Comparison of ENCODE assay signal across 8 cellular contexts in the genomic region with DNA sequence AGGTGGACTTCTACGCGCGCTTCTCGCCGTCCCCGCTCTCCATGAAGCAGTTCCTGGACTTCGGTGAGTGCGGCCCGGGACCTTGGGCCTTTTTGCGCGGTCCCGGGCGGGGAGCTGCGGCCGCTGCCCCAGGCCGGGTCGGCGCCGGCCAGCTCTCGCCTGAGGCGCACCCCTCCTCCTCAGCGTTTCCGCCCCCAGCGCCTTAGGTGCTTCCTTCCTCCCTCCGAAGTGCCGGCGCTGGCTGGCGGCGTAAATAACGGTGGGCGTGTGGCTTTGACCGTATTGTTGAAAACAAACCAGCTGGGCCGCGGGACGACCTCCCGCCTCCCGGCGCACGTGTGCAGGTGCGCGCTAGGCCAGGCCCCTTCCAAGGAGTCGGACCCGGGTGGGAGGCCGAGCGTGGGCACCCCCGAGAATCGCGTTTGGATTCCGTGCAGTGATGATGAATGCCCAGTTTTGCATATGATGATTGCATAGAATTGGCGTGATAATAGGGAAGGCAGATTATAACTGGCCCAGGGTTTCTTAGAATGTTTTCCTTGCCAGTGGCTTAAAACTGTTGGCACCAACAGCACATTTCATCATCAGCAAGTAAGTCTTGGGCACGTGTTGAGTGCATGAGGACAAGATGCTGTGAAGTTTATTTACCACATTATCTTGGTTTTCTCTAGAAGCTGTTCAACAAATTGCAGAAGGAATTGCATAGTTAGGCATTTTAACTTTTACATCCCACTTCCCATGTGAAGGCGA. TPM values are rescaled to one million over a fixed set of nuclear protein-coding genes. Genes with fewer than 3 reads are reported as not detected.
DNase-seq lines count a peak whose midpoint lies in the region; ATAC-seq and TF ChIP-seq lines count a peak whose summit lies in the region.

No MANE protein-coding gene starts in this region.

- peak overlapping the region; percentile 84 for H3K27ac ChIP-seq in layer of hippocampus (ENCODE audit: low read depth, low read length)

- H3K27me3 ChIP-seq in layer of hippocampus (ENCODE audit: control insufficient read depth, insufficient read depth, low read length) = no peaks in the 10 kb centered on the region

- H3K27me3 Mint-ChIP-seq in WTC11 (ENCODE audit: low read depth) = no peaks in the 10 kb centered on the region
- no peaks in the 10 kb centered on the region for H3K27me3 Mint-ChIP-seq in central memory CD8-positive, alpha-beta T cell

- H3K4me1 Mint-ChIP-seq in WTC11 = peaks cover 69% of the 10 kb centered on the region
- peaks cover 27% of the 10 kb centered on the region for H3K4me1 Mint-ChIP-seq in central memory CD8-positive, alpha-beta T cell

- peak; percentile 68 for ATAC-seq in HG02763 (IDR thresholded peaks at IDR 0.05; ENCODE audit: unreplicated experiment)
- ATAC-seq in WTC11 = peak; percentile 66
- ATAC-seq in central memory CD8-positive, alpha-beta T cell (replicated peaks; ENCODE audit: extremely low read depth, poor library complexity, severe bottlenecking) = peak; percentile 52

- H3K36me3 Mint-ChIP-seq in WTC11 = peaks cover 26% of the 10 kb centered on the region
- H3K36me3 Mint-ChIP-seq in central memory CD8-positive, alpha-beta T cell (ENCODE audit: insufficient read depth) = peaks cover 9% of the 10 kb centered on the region

- POLR2A ChIA-PET in WTC11 (lab: Charles Lee) = interaction anchor here (0.6 to 1.1 kb wide), 2 partner anchors 118 to 301 kb away, joined by 3 to 8 read pairs; no protein-coding TSS in a partner anchor

- H3K4me3 Mint-ChIP-seq in WTC11 = peak overlapping the region; percentile 83
- H3K4me3 Mint-ChIP-seq in central memory CD8-positive, alpha-beta T cell = peak overlapping the region; percentile 89

- no peak for TF ChIP-seq CTCF in WTC11 (IDR thresholded peaks at IDR 0.05)

- CTCF ChIA-PET in WTC11 (lab: Charles Lee) = interaction anchor here (1.2 to 5.0 kb wide), 3 partner anchors 38 to 118 kb away, joined by 3 to 22 read pairs (median 4); no protein-coding TSS in a partner anchor

- DNase-seq in NCI-H2081 (lab: John Stamatoyannopoulos, UW) (peak; percentile 49 to 60), NCI-H2081 treated with DMSO at 0.1 percent for 48 hours (lab: John Stamatoyannopoulos, UW) (no peak), NCI-H146 (lab: John Stamatoyannopoulos, UW) (peak; percentile 77), WTC11 (ENCODE audit: low spot score) (peak; percentile 78)
- DNase-seq in central memory CD8-positive, alpha-beta T cell (ENCODE audit: low spot score in 2 of 2) = peak; percentile 30 to 35
- DNase-seq in stimulated activated CD4-positive, alpha-beta T cell treated with anti-CD3 and anti-CD28 coated beads, Interleukin-4, amount 100 ng/mL, for 1 hour = peak; percentile 62

- peak overlapping the region; percentile 83 for H3K27ac Mint-ChIP-seq in WTC11
- peak overlapping the region; percentile 46 for H3K27ac Mint-ChIP-seq in central memory CD8-positive, alpha-beta T cell (ENCODE audit: low read depth)

- peaks cover 4% of the 10 kb centered on the region; the same call in 1 of the 2 replicates for H3K9me3 Mint-ChIP-seq in WTC11
- H3K9me3 Mint-ChIP-seq in central memory CD8-positive, alpha-beta T cell = no peaks in the 10 kb centered on the region

TF ChIP-seq in WTC11, 78 proteins besides CTCF, POLR2A, EP300 and RAD21 (continues in another document):
- TF ChIP-seq KAT7 (CRISPR knock-in tag; IDR thresholded peaks at IDR 0.05; ENCODE audit: borderline replicate concordance) (peak; percentile 95; the same call in 1 of the 2 replicates), RELA (CRISPR knock-in tag; IDR thresholded peaks at IDR 0.05; ENCODE audit: borderline replicate concordance) (peak; percentile 43; the same call in 1 of the 2 replicates), GABPB1 (CRISPR knock-in tag; IDR thresholded peaks at IDR 0.05) (peak; percentile 79), ELF4 (CRISPR knock-in tag; IDR thresholded peaks at IDR 0.05; ENCODE audit: low read depth) (0 out of 2 replicates have a peak, but pooled peaks have one; percentile 27), IRF2 (CRISPR knock-in tag; IDR thresholded peaks at IDR 0.05; ENCODE audit: borderline replicate concordance, low read depth) (no peak), CBFB (CRISPR knock-in tag; IDR thresholded peaks at IDR 0.05; ENCODE audit: low read depth) (0 out of 2 replicates have a peak, but pooled peaks have one; percentile 67), MYBL2 (CRISPR knock-in tag; IDR thresholded peaks at IDR 0.05) (peak; percentile 17; the same call in 1 of the 2 replicates), HMGA2 (CRISPR knock-in tag; IDR thresholded peaks at IDR 0.05) (no peak), JAZF1 (CRISPR knock-in tag; IDR thresholded peaks at IDR 0.05) (no peak), FOXK1 (CRISPR knock-in tag; IDR thresholded peaks at IDR 0.05) (peak; percentile 98), TP53 (CRISPR knock-in tag; IDR thresholded peaks at IDR 0.05) (0 out of 2 replicates have a peak, but pooled peaks have one; percentile 30), FOXJ3 (CRISPR knock-in tag; IDR thresholded peaks at IDR 0.05; ENCODE audit: borderline replicate concordance) (no peak), FOXP1 (CRISPR knock-in tag; IDR thresholded peaks at IDR 0.05; ENCODE audit: borderline replicate concordance) (peak; percentile 83), SMAD3 (CRISPR knock-in tag; IDR thresholded peaks at IDR 0.05; ENCODE audit: borderline replicate concordance) (peak; percentile 61; the same call in 1 of the 2 replicates), SP1 (CRISPR knock-in tag; conservative IDR thresholded peaks at IDR 0.05) (no peak), ZNF416 (CRISPR knock-in tag; IDR thresholded peaks at IDR 0.05) (no peak), ETV6 (CRISPR knock-in tag; IDR thresholded peaks at IDR 0.05) (peak; percentile 71; the same call in 1 of the 2 replicates)
- TF ChIP-seq, protein P1, sequence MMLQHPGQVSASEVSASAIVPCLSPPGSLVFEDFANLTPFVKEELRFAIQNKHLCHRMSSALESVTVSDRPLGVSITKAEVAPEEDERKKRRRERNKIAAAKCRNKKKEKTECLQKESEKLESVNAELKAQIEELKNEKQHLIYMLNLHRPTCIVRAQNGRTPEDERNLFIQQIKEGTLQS (CRISPR knock-in tag; conservative IDR thresholded peaks at IDR 0.05) = no peak
- TF ChIP-seq, protein P2, sequence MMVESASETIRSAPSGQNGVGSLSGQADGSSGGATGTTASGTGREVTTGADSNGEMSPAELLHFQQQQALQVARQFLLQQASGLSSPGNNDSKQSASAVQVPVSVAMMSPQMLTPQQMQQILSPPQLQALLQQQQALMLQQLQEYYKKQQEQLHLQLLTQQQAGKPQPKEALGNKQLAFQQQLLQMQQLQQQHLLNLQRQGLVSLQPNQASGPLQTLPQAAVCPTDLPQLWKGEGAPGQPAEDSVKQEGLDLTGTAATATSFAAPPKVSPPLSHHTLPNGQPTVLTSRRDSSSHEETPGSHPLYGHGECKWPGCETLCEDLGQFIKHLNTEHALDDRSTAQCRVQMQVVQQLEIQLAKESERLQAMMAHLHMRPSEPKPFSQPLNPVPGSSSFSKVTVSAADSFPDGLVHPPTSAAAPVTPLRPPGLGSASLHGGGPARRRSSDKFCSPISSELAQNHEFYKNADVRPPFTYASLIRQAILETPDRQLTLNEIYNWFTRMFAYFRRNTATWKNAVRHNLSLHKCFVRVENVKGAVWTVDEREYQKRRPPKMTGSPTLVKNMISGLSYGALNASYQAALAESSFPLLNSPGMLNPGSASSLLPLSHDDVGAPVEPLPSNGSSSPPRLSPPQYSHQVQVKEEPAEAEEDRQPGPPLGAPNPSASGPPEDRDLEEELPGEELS (CRISPR knock-in tag; IDR thresholded peaks at IDR 0.05) = 0 out of 2 replicates have a peak, but pooled peaks have one; percentile 19
- TF ChIP-seq, protein P3, sequence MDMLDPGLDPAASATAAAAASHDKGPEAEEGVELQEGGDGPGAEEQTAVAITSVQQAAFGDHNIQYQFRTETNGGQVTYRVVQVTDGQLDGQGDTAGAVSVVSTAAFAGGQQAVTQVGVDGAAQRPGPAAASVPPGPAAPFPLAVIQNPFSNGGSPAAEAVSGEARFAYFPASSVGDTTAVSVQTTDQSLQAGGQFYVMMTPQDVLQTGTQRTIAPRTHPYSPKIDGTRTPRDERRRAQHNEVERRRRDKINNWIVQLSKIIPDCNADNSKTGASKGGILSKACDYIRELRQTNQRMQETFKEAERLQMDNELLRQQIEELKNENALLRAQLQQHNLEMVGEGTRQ (CRISPR knock-in tag; IDR thresholded peaks at IDR 0.05) = peak; percentile 66
- TF ChIP-seq, protein P4, sequence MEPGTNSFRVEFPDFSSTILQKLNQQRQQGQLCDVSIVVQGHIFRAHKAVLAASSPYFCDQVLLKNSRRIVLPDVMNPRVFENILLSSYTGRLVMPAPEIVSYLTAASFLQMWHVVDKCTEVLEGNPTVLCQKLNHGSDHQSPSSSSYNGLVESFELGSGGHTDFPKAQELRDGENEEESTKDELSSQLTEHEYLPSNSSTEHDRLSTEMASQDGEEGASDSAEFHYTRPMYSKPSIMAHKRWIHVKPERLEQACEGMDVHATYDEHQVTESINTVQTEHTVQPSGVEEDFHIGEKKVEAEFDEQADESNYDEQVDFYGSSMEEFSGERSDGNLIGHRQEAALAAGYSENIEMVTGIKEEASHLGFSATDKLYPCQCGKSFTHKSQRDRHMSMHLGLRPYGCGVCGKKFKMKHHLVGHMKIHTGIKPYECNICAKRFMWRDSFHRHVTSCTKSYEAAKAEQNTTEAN (CRISPR knock-in tag; IDR thresholded peaks at IDR 0.05) = peak; percentile 46; the same call in 1 of the 2 replicates
- TF ChIP-seq, protein P5, sequence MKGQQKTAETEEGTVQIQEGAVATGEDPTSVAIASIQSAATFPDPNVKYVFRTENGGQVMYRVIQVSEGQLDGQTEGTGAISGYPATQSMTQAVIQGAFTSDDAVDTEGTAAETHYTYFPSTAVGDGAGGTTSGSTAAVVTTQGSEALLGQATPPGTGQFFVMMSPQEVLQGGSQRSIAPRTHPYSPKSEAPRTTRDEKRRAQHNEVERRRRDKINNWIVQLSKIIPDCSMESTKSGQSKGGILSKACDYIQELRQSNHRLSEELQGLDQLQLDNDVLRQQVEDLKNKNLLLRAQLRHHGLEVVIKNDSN (CRISPR knock-in tag; IDR thresholded peaks at IDR 0.05) = peak; percentile 64; the same call in 1 of the 2 replicates
- TF ChIP-seq, protein P6, sequence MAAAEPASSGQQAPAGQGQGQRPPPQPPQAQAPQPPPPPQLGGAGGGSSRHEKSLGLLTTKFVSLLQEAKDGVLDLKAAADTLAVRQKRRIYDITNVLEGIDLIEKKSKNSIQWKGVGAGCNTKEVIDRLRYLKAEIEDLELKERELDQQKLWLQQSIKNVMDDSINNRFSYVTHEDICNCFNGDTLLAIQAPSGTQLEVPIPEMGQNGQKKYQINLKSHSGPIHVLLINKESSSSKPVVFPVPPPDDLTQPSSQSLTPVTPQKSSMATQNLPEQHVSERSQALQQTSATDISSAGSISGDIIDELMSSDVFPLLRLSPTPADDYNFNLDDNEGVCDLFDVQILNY (CRISPR knock-in tag; IDR thresholded peaks at IDR 0.05) = peak; percentile 6; the same call in 1 of the 2 replicates

RNA-seq across cellular contexts. Expression of a gene that starts 0.6 kb away (rescaled TPM):
- 22.9 to 31.6 TPM (median 30.5 TPM) in 3 replicates for total RNA-seq in WTC11 (2021)
